Comparison of ENCODE assay signal across 8 cellular contexts in the genomic region with DNA sequence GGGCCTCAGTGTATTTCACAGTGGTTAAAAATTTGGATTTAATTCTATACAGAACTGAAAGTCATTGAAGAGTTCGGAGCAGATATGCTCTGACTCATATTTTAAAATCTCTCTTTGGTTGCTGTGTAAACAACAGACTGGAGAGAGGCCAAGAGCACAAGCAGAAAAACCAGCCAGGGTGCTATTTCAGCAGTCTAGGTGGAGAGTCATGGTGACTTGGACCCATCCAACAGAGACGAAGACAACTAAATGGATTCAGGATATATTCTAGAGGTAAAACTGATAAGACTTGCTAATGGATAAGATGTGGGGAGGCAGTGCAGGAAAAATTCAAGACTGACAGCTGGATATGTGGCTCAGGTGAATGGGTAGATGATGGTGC.
DNase-seq lines count a peak whose midpoint lies in the region; ATAC-seq and TF ChIP-seq lines count a peak whose summit lies in the region.

No MANE protein-coding gene starts in this region.

- H3K9me3 Mint-ChIP-seq in Calu3 (ENCODE audit: low read depth, unreplicated experiment) = no peaks in the 10 kb centered on the region
- H3K9me3 Mint-ChIP-seq in activated CD4-positive, alpha-beta T cell treated with anti-CD3 and anti-CD28 coated beads, Interleukin-2, amount 10 ng/mL, durations not matched to agents 24 days and 14 days = no peaks in the 10 kb centered on the region

- H3K18ac ChIP-seq in mesenchymal stem cell (ENCODE audit: low read depth in 1 of 2, low read length in 2 of 2) = no peak overlapping the region

- peaks cover 12% of the 10 kb centered on the region for H3K79me1 ChIP-seq in mesenchymal stem cell (replicated peaks; ENCODE audit: low read length, poor library complexity, severe bottlenecking)

- H3K4me2 ChIP-seq in mesenchymal stem cell (ENCODE audit: low read length, poor library complexity, severe bottlenecking) = no peak overlapping the region

- CTCF ChIA-PET in Calu3 (lab: Charles Lee) = no interaction called here

- 2% methylated on average over 2 of the region's 2 CpGs for WGBS in mesenchymal stem cell

- no peak overlapping the region for H2BK12ac ChIP-seq in mesenchymal stem cell (ENCODE audit: low read length in 2 of 2)

- H3K36me3 ChIP-seq in breast epithelium (no peaks in the 10 kb centered on the region), mesenchymal stem cell (ENCODE audit: control insufficient read depth in 1 of 2, insufficient read depth in 2 of 2, low read depth in 1 of 2, low read length in 2 of 2) (peaks cover 0 to 32% of the 10 kb centered on the region in 2 experiments)

- H3K27ac ChIP-seq in breast epithelium = peak overlapping the region; percentile 10 to 76
- peak overlapping the region; percentile 64 for H3K27ac ChIP-seq in mesenchymal stem cell (ENCODE audit: low read length, poor library complexity, severe bottlenecking)

- no peak overlapping the region for H2AK5ac ChIP-seq in mesenchymal stem cell (ENCODE audit: low read length, severe bottlenecking)

- no peak for TF ChIP-seq POLR2A in breast epithelium (IDR thresholded peaks at IDR 0.05)

- peaks cover 34% of the 10 kb centered on the region for H3K4me1 Mint-ChIP-seq in Calu3 (ENCODE audit: low read depth, unreplicated experiment)
- H3K4me1 Mint-ChIP-seq in activated CD4-positive, alpha-beta T cell treated with anti-CD3 and anti-CD28 coated beads, Interleukin-2, amount 10 ng/mL, durations not matched to agents 24 days and 14 days = peaks cover 3% of the 10 kb centered on the region

- H3K23ac ChIP-seq in mesenchymal stem cell (ENCODE audit: low read length in 2 of 2) = no peak overlapping the region

- H3K27me3 ChIP-seq in breast epithelium = no peaks in the 10 kb centered on the region
- no peaks in the 10 kb centered on the region for H3K27me3 ChIP-seq in mesenchymal stem cell (ENCODE audit: control insufficient read depth in 1 of 2, insufficient read depth in 1 of 2, low read length in 2 of 2)

- H4K91ac ChIP-seq in mesenchymal stem cell (ENCODE audit: low read length) = no peak overlapping the region

- no peak overlapping the region for H4K8ac ChIP-seq in mesenchymal stem cell (ENCODE audit: low read length)

- H3K4ac ChIP-seq in mesenchymal stem cell (ENCODE audit: low read depth in 1 of 2, low read length in 2 of 2) = no peak overlapping the region

- peak overlapping the region; percentile 86 for H3K9ac ChIP-seq in mesenchymal stem cell (ENCODE audit: low read length)

- BruUV-seq in Calu3 (replicated peaks; lab: Mats Ljungman, UMichigan) = no TSS peak

- no peaks in the 10 kb centered on the region for H3K27me3 Mint-ChIP-seq in Calu3 (ENCODE audit: unreplicated experiment)
- H3K27me3 Mint-ChIP-seq in activated CD4-positive, alpha-beta T cell treated with anti-CD3 and anti-CD28 coated beads, Interleukin-2, amount 10 ng/mL, durations not matched to agents 24 days and 14 days = no peaks in the 10 kb centered on the region

- H2AFZ ChIP-seq in mesenchymal stem cell (ENCODE audit: low read depth, low read length) = no peak overlapping the region

- no peak overlapping the region for H2BK15ac ChIP-seq in mesenchymal stem cell (ENCODE audit: low read depth, poor library complexity, severe bottlenecking)

- H3K14ac ChIP-seq in mesenchymal stem cell (ENCODE audit: low read length in 2 of 2) = no peak overlapping the region

- intact Hi-C loops in Calu3 (cut with micrococcal nuclease; ENCODE audit: unreplicated experiment) = loop anchor here (10.0 kb wide), 1 partner anchor 93 kb away; no protein-coding TSS in a partner anchor
- intact Hi-C loops in breast epithelium (cut with DNase I; ENCODE audit: low total_unique reads) = loop anchor here (10.0 kb wide), 1 partner anchor 763 kb away; the partner anchor contains the start of genes NR6A1 and OLFML2A
- intact Hi-C loops in activated CD4-positive, alpha-beta T cell treated with anti-CD3 and anti-CD28 coated beads, Interleukin-2, amount 10 ng/mL, durations not matched to agents 24 days and 14 days (cut with micrococcal nuclease) = no loop called here

- H3K4me1 ChIP-seq in breast epithelium (peaks cover 0 to 7% of the 10 kb centered on the region in 2 donors), mesenchymal stem cell (ENCODE audit: control insufficient read depth, insufficient read depth, low read depth, low read length) (peaks cover 12% of the 10 kb centered on the region)

- no peak for TF ChIP-seq CTCF in Calu3 (IDR thresholded peaks at IDR 0.05; ENCODE audit: unreplicated experiment)
- TF ChIP-seq CTCF in breast epithelium (IDR thresholded peaks at IDR 0.05) = no peak

- ATAC-seq in HG03108 (IDR thresholded peaks at IDR 0.05; ENCODE audit: unreplicated experiment) = no peak
- ATAC-seq in GM18520 (IDR thresholded peaks at IDR 0.05; ENCODE audit: unreplicated experiment) = no peak

- no peak overlapping the region for H2BK120ac ChIP-seq in mesenchymal stem cell (ENCODE audit: low read depth, low read length)

- H3K36me3 Mint-ChIP-seq in Calu3 (ENCODE audit: insufficient read depth, unreplicated experiment) = peaks cover 7% of the 10 kb centered on the region
- peaks cover 18% of the 10 kb centered on the region for H3K36me3 Mint-ChIP-seq in activated CD4-positive, alpha-beta T cell treated with anti-CD3 and anti-CD28 coated beads, Interleukin-2, amount 10 ng/mL, durations not matched to agents 24 days and 14 days (ENCODE audit: low read depth)

- H3K4me3 ChIP-seq in breast epithelium (no peak overlapping the region), mesenchymal stem cell (ENCODE audit: insufficient read depth in 1 of 2, low read depth in 1 of 2, low read length in 2 of 2) (no peak overlapping the region)

- H3K27ac Mint-ChIP-seq in Calu3 (ENCODE audit: unreplicated experiment) = peak overlapping the region; percentile 75
- H3K27ac Mint-ChIP-seq in activated CD4-positive, alpha-beta T cell treated with anti-CD3 and anti-CD28 coated beads, Interleukin-2, amount 10 ng/mL, durations not matched to agents 24 days and 14 days = no peak overlapping the region

- no peaks in the 10 kb centered on the region for H3K9me3 ChIP-seq in breast epithelium
- no peaks in the 10 kb centered on the region for H3K9me3 ChIP-seq in mesenchymal stem cell (ENCODE audit: control insufficient read depth, low read length)

- H3K4me3 Mint-ChIP-seq in Calu3 (ENCODE audit: low read depth, unreplicated experiment) = peak overlapping the region; percentile 34
- no peak overlapping the region for H3K4me3 Mint-ChIP-seq in activated CD4-positive, alpha-beta T cell treated with anti-CD3 and anti-CD28 coated beads, Interleukin-2, amount 10 ng/mL, durations not matched to agents 24 days and 14 days

- DNase-seq in Calu3 = peak; percentile 75
- DNase-seq in NCI-H1694 (lab: John Stamatoyannopoulos, UW) = peak; percentile 32
- DNase-seq in breast epithelium (ENCODE audit: low spot score in 2 of 2) = peak in 1 of 2 donors; percentile 40
- peak; percentile 86 for DNase-seq in mesenchymal stem cell
- DNase-seq in DMS114 treated with DMSO at 0.1 percent for 48 hours (lab: John Stamatoyannopoulos, UW; ENCODE audit: unreplicated experiment) = no peak
- DNase-seq in activated CD4-positive, alpha-beta T cell treated with anti-CD3 and anti-CD28 coated beads, Interleukin-2, amount 10 ng/mL, durations not matched to agents 24 days and 14 days = no peak

- no peak overlapping the region for H2BK5ac ChIP-seq in mesenchymal stem cell (ENCODE audit: low read depth, low read length, poor library complexity, severe bottlenecking)

Comparison
In these comparisons a context has a peak if more than half of its experiments do, and no peak if none do; other contexts are left out.
1. DNase-seq: peak in Calu3 (single experiment), NCI-H1694 (single experiment) and mesenchymal stem cell (single experiment); none in DMS114 treated with DMSO at 0.1 percent for 48 hours (single experiment) and activated CD4-positive, alpha-beta T cell treated with anti-CD3 and anti-CD28 coated beads, Interleukin-2, amount 10 ng/mL, durations not matched to agents 24 days and 14 days (single experiment).